In genomic region chr7:113216038-113216437, GRCh38 we compare ENCODE assay signal across 26 cellular contexts.
DNase-seq lines count a peak whose midpoint lies in the region; TF ChIP-seq lines count a peak whose summit lies in the region.
"Had no signal": no experiment of that assay in that cellular context is flagged by ENCODE, and none has a peak within 500 bp of the region (broad histone marks: within the 10 kb centered on the region; RNA-seq: fewer than 3 reads in every experiment).

No MANE protein-coding gene starts in this region.

- POLR2A ChIA-PET in HEK293 (lab: Yijun Ruan, JAX) = no interaction called here

- H3K9me3 ChIP-seq in HEK293 (ENCODE audit: control insufficient read depth, insufficient read depth, low read depth, low read length) = no peaks in the 10 kb centered on the region
- H3K9me3 ChIP-seq: A549; BE2C; BLaER1; BLaER1 treated with 17β-estradiol and CSF1 and Interleukin-3, amounts not matched to agents 10 nM and 100 nM; Caco-2 had no signal

- H3K4me3 ChIP-seq in HEK293 (ENCODE audit: low read depth, low read length) = no peak overlapping the region
- H3K4me3 ChIP-seq: A549; BLaER1; BLaER1 treated with 17β-estradiol and CSF1 and Interleukin-3, amounts not matched to agents 10 nM and 100 nM had no signal

- H3K36me3 ChIP-seq in HEK293 (ENCODE audit: control insufficient read depth in 2 of 2, insufficient read depth in 1 of 2, low read length in 2 of 2) = no peaks in the 10 kb centered on the region
- H3K36me3 ChIP-seq: BE2C; BLaER1; BLaER1 treated with 17β-estradiol and CSF1 and Interleukin-3, amounts not matched to agents 10 nM and 100 nM had no signal

- TF ChIP-seq CTCF in HEK293 (tag by site-specific recombination; IDR thresholded peaks at IDR 0.05) = no peak

- H3K27ac ChIP-seq in HEK293 (ENCODE audit: extremely low read depth, low read depth, low read length) = no peak overlapping the region
- H3K27ac ChIP-seq: 22Rv1; A549; BLaER1; BLaER1 treated with 17β-estradiol and CSF1 and Interleukin-3, amounts not matched to agents 10 nM and 100 nM; C4-2B had no signal

- 0 out of 2 replicates have a peak, but pooled peaks cover 2% of the 10 kb centered on the region for H3K4me1 ChIP-seq in HEK293 (ENCODE audit: control insufficient read depth, insufficient read depth, low read length)
- H3K4me1 ChIP-seq: A549; BE2C; BLaER1; BLaER1 treated with 17β-estradiol and CSF1 and Interleukin-3, amounts not matched to agents 10 nM and 100 nM; Caco-2 had no signal

- CTCF ChIA-PET in HEK293 (lab: Yijun Ruan, JAX) = interaction anchor here (0.7 kb wide), 1 partner anchor 664 kb away, joined by 5 read pairs; no protein-coding TSS in a partner anchor

- DNase-seq in NK-92 treated with Interleukin-12 subunit alpha and Interleukin-12 subunit beta, amount 100 ng/mL, for 24 hours (lab: John Stamatoyannopoulos, UW) = no peak
- DNase-seq: 8988T; ACHN; AML-193; BE2C; C1 segment of cervical spinal cord; Caco-2; Calu3; CD4-positive, alpha-beta memory T cell; CD4-positive, alpha-beta T cell; CD4-positive, CD25-positive, alpha-beta regulatory T cell; CD8-positive, alpha-beta memory T cell; CD8-positive, alpha-beta T cell; DMS 273 treated with DMSO at 0.1 percent for 48 hours; DMS153; DMS53; DMS79; DMS79 treated with DMSO at 0.1 percent for 48 hours; DND-41; EL had no signal

TF ChIP-seq in HEK293, 187 proteins besides CTCF, POLR2A, EP300 and RAD21:
- peak; percentile 93 for TF ChIP-seq ZNF664 (tag by site-specific recombination; IDR thresholded peaks at IDR 0.05)
- TF ChIP-seq ZNF624 (tag by site-specific recombination; IDR thresholded peaks at IDR 0.05) = no peak
TF ChIP-seq in HEK293: peak in this region for 1.
